Comparison of ENCODE assay signal across 20 cellular contexts in the genomic region with DNA sequence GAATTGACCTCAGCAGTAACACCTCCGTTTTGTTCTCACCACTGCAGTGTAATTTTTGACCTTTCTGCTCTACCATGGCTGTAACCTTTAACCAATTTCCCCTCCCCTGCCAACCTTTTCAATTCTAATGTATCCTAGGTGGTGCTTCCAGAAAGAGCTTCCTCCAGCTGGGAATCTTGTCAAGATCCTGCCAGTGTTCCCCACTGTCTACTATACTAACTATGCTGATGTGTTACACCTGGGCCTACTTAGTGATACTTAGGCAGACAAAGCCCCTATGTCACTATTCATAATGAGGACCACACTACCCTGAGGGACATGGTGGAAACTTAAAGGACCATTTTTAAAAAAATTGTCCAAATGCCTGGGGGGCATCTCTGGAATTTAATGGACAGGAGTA.
"Had no signal": no experiment of that assay in that cellular context is flagged by ENCODE, and none has a peak within 500 bp of the region (broad histone marks: within the 10 kb centered on the region; RNA-seq: fewer than 3 reads in every experiment).

No MANE protein-coding gene starts in this region.

- H3K4me3 ChIP-seq: ascending aorta, gastrocnemius medialis, pancreas, SJSA1, thoracic aorta, upper lobe of left lung had no signal

- H3K27me3 Mint-ChIP-seq: activated CD4-positive, alpha-beta T cell treated with anti-CD3 and anti-CD28 coated beads, Interleukin-2, amount 10 ng/mL, durations not matched to agents 7 days and 5 days had no signal

- H3K9me3 ChIP-seq: ascending aorta, gastrocnemius medialis, pancreas, SJSA1, thoracic aorta, upper lobe of left lung had no signal

- H3K36me3 ChIP-seq: ascending aorta, gastrocnemius medialis, pancreas, thoracic aorta had no signal

- H3K27ac ChIP-seq: ascending aorta, pancreas, SJSA1, thoracic aorta, upper lobe of left lung had no signal

- DNase-seq: activated CD4-positive, alpha-beta T cell treated with anti-CD3 and anti-CD28 coated beads, Interleukin-2, amount 10 ng/mL, durations not matched to agents 7 days and 5 days; activated CD8-positive, alpha-beta T cell treated with anti-CD3 and anti-CD28 coated beads, Interleukin-2, amount 10 ng/mL, durations not matched to agents 7 days and 5 days; activated effector memory CD4-positive, alpha-beta T cell treated with anti-CD3 and anti-CD28 coated beads, Interleukin-2, amount 50 U/mL, for 16 hours; activated naive CD4-positive, alpha-beta T cell treated with anti-CD3 and anti-CD28 coated beads, Interleukin-2, amount 50 U/mL, for 16 hours; activated T-cell treated with anti-CD3 and anti-CD28 coated beads, Interleukin-2, amount 50 U/mL, for 1 hour; central memory CD4-positive, alpha-beta T cell; effector memory CD4-positive, alpha-beta T cell; gastrocnemius medialis; hippocampal formation; left ventricle myocardium superior; nephron progenitor cell; pancreas; right cardiac atrium; stimulated activated CD4-positive, alpha-beta T cell treated with anti-CD3 and anti-CD28 coated beads, Interleukin-12 subunit alpha, Interleukin-12 subunit beta, amount 100 ng/mL, for 4 hours; stimulated activated CD4-positive, alpha-beta T cell treated with anti-CD3 and anti-CD28 coated beads, Interleukin-4, amount 100 ng/mL, for 4 hours; upper lobe of left lung had no signal

- H3K27me3 ChIP-seq: ascending aorta, gastrocnemius medialis, pancreas, SJSA1, upper lobe of left lung had no signal

- H3K27ac Mint-ChIP-seq: activated CD4-positive, alpha-beta T cell treated with anti-CD3 and anti-CD28 coated beads, Interleukin-2, amount 10 ng/mL, durations not matched to agents 7 days and 5 days; activated CD8-positive, alpha-beta T cell treated with anti-CD3 and anti-CD28 coated beads, Interleukin-2, amount 10 ng/mL, durations not matched to agents 7 days and 5 days had no signal

- ATAC-seq: activated CD8-positive, alpha-beta T cell treated with anti-CD3 and anti-CD28 coated beads, Interleukin-2, amount 10 ng/mL, durations not matched to agents 7 days and 5 days; esophagus mucosa; gastrocnemius medialis; left ventricle myocardium superior; pancreas; right cardiac atrium had no signal

- H3K4me3 Mint-ChIP-seq: activated CD4-positive, alpha-beta T cell treated with anti-CD3 and anti-CD28 coated beads, Interleukin-2, amount 10 ng/mL, durations not matched to agents 7 days and 5 days; activated CD8-positive, alpha-beta T cell treated with anti-CD3 and anti-CD28 coated beads, Interleukin-2, amount 10 ng/mL, durations not matched to agents 7 days and 5 days; nephron progenitor cell had no signal

- H3K9me3 Mint-ChIP-seq: activated CD4-positive, alpha-beta T cell treated with anti-CD3 and anti-CD28 coated beads, Interleukin-2, amount 10 ng/mL, durations not matched to agents 7 days and 5 days; nephron progenitor cell had no signal
